In genomic region chr1:37076168-37076567, GRCh38 we compare ENCODE assay signal across 25 cellular contexts. TPM values are rescaled to one million over a fixed set of nuclear protein-coding genes. Genes with fewer than 3 reads are reported as not detected.
A peak's percentile ranks its signal among the peaks of the same experiment; 100 is the strongest.
DNase-seq lines count a peak whose midpoint lies in the region; ATAC-seq, FAIRE-seq and TF ChIP-seq lines count a peak whose summit lies in the region.
"Had no signal": no experiment of that assay in that cellular context is flagged by ENCODE, and none has a peak within 500 bp of the region (broad histone marks: within the 10 kb centered on the region; RNA-seq: fewer than 3 reads in every experiment).

No MANE protein-coding gene starts in this region.

- WGBS in H9 (ENCODE audit: extremely low coverage, insufficient read length, low lambda C conversion rate) = no CpG with 5 or more reads among the region's 2 CpGs
- 32% methylated on average over 2 of the region's 2 CpGs; no CpG with 5 or more reads in 1 of the 2 experiments for WGBS in H1 (ENCODE audit: extremely low coverage in 1 of 2, insufficient coverage in 1 of 2, insufficient read length in 1 of 2, insufficient replicate concordance in 2 of 2, low coverage in 1 of 2, low lambda C conversion rate in 2 of 2, missing lambda C conversion rate in 1 of 2), 2 experiments
- no CpG with 5 or more reads among the region's 2 CpGs for WGBS in neuronal stem cell (ENCODE audit: extremely low coverage in 2 of 2, insufficient read length in 2 of 2, insufficient replicate concordance in 1 of 2), 2 donors

- H4K8ac ChIP-seq in H9 (replicated peaks; ENCODE audit: insufficient read length, low read depth, low read length) (no peak overlapping the region), H1 (ENCODE audit: extremely low read depth, insufficient read depth, low read length) (no peak overlapping the region), neuronal stem cell (ENCODE audit: low read depth, low read length) (no peak overlapping the region)

- H3K9me3 ChIP-seq in H9 (ENCODE audit: control insufficient read depth, low read depth, low read length) (no peaks in the 10 kb centered on the region), H1 (ENCODE audit: insufficient read depth in 2 of 2, low read depth in 1 of 2, low read length in 1 of 2) (peaks cover 7 to 12% of the 10 kb centered on the region in 2 experiments; a peak in 1 of 4 replicates), neuronal stem cell (replicated peaks in 1 of 2; ENCODE audit: control insufficient read depth in 2 of 2, insufficient read depth in 1 of 2, low read depth in 1 of 2, low read length in 2 of 2) (no peaks in the 10 kb centered on the region)
- H3K9me3 ChIP-seq: A549, Caco-2 had no signal

- FAIRE-seq in H1 (lab: Jason Lieb, UNC) = peak; percentile 7
- FAIRE-seq: A549, D721Med, G401.6, GM12891, GM19239 had no signal

- CTCF ChIA-PET in H1 (lab: Charles Lee; ENCODE audit: partially characterized antibody) = interaction anchor here (0.6 to 2.8 kb wide), 11 partner anchors 10 to 359 kb away, joined by 3 to 9 read pairs (median 5); no protein-coding TSS in a partner anchor

- H3K27ac ChIP-seq in GM23338 (ENCODE audit: low read depth) (no peak overlapping the region), H9 (ENCODE audit: insufficient read length, low read depth, low read length) (no peak overlapping the region), H1 (ENCODE audit: low read depth, low read length) (no peak overlapping the region), neuronal stem cell (replicated peaks; ENCODE audit: low read length) (no peak overlapping the region)
- H3K27ac ChIP-seq: 22Rv1; A549; BLaER1 treated with 17β-estradiol and CSF1 and Interleukin-3, amounts not matched to agents 10 nM and 100 nM; C4-2B had no signal

- no peak for TF ChIP-seq POLR2A in H1 (IDR thresholded peaks at IDR 0.05; ENCODE audit: control extremely low read depth in 1 of 2, low read depth in 2 of 2, low read length in 2 of 2)

- H2AFZ ChIP-seq in GM23338 (no peak overlapping the region; the same call in 1 of the 2 replicates), H9 (ENCODE audit: low read length) (no peak overlapping the region), H1 (ENCODE audit: low read length) (no peak overlapping the region), neuronal stem cell (ENCODE audit: low read length) (no peak overlapping the region)

- H2BK20ac ChIP-seq in H9 (ENCODE audit: low read depth, low read length, poor library complexity, severe bottlenecking) (no peak overlapping the region), H1 (ENCODE audit: low read length) (no peak overlapping the region)

- H4K91ac ChIP-seq in H9 (ENCODE audit: insufficient read length, low read depth, low read length) (no peak overlapping the region), H1 (replicated peaks; ENCODE audit: insufficient read length, low read length) (peak overlapping the region; percentile 25), neuronal stem cell (ENCODE audit: low read depth, low read length, poor library complexity) (no peak overlapping the region)

- no peak overlapping the region for H4K5ac ChIP-seq in H9 (ENCODE audit: insufficient read length, low read depth, low read length)
- no peak overlapping the region for H4K5ac ChIP-seq in H1 (ENCODE audit: insufficient read length, low read depth, low read length)

- H3F3A ChIP-seq in GM23338 (replicated peaks; ENCODE audit: low read depth) = no peaks in the 10 kb centered on the region

- H3K79me2 ChIP-seq in GM23338 (replicated peaks; ENCODE audit: insufficient read depth) (no peaks in the 10 kb centered on the region), H9 (ENCODE audit: insufficient read depth, low read length) (no peaks in the 10 kb centered on the region), H1 (ENCODE audit: control insufficient read depth in 1 of 2, insufficient read depth in 2 of 2, low read length in 2 of 2) (no peaks in the 10 kb centered on the region)

- H3K4ac ChIP-seq in H9 (ENCODE audit: low read depth, low read length) = no peak overlapping the region
- H3K4ac ChIP-seq in H1 (replicated peaks; ENCODE audit: insufficient read length, low read depth, low read length) = no peak overlapping the region
- H3K4ac ChIP-seq in neuronal stem cell (ENCODE audit: low read length) = no peak overlapping the region

- H3K27ac Mint-ChIP-seq in GM23338 (no peak overlapping the region), H9 (peak overlapping the region in 2 of 3 experiments; percentile 20 to 36; a peak in 2 of 7 replicates)
- H3K27ac Mint-ChIP-seq in natural killer cell treated with Interleukin-12 subunit alpha and Interleukin-12 subunit beta and Interleukin-15 and Interleukin-18, amount 100 ng/mL, for 72 hours = no peak overlapping the region
- H3K27ac Mint-ChIP-seq: B cell; CD4-positive, alpha-beta T cell; CD8-positive, alpha-beta T cell had no signal

- H3K36me3 ChIP-seq in GM23338 (ENCODE audit: insufficient read depth) = no peaks in the 10 kb centered on the region
- H3K36me3 ChIP-seq in H1 (ENCODE audit: control insufficient read depth in 2 of 4, insufficient read depth in 4 of 4, low read length in 3 of 4) = no peaks in the 10 kb centered on the region
- H3K36me3 ChIP-seq in neuronal stem cell (replicated peaks in 1 of 2; ENCODE audit: control insufficient read depth in 2 of 2, insufficient read depth in 2 of 2, low read length in 2 of 2) = no peaks in the 10 kb centered on the region
- H3K36me3 ChIP-seq: BLaER1 treated with 17β-estradiol and CSF1 and Interleukin-3, amounts not matched to agents 10 nM and 100 nM had no signal

- H3K4me1 ChIP-seq in GM23338 (ENCODE audit: insufficient read depth) = no peaks in the 10 kb centered on the region
- H3K4me1 ChIP-seq in H9 (ENCODE audit: insufficient read depth, low read length) = no peaks in the 10 kb centered on the region; the same call in 1 of the 2 replicates
- peaks cover 0 to 3% (median under 1%) of the 10 kb centered on the region in 4 experiments; a peak in 3 of 7 replicates for H3K4me1 ChIP-seq in H1 (replicated peaks in 1 of 4; ENCODE audit: control insufficient read depth in 3 of 4, insufficient read depth in 4 of 4, low read length in 3 of 4)
- H3K4me1 ChIP-seq in neuronal stem cell (ENCODE audit: control insufficient read depth in 2 of 2, insufficient read depth in 1 of 2, low read depth in 1 of 2, low read length in 2 of 2) = peaks cover 0 to 3% of the 10 kb centered on the region in 2 donors
- H3K4me1 ChIP-seq: A549, Caco-2 had no signal

- H3K4me3 ChIP-seq in GM23338 (no peak overlapping the region), H1 (ENCODE audit: extremely low read depth in 1 of 4, insufficient read depth in 2 of 4, low read depth in 3 of 4, low read length in 4 of 4) (no peak overlapping the region), neuronal stem cell (ENCODE audit: low read length in 2 of 2) (no peak overlapping the region)
- H3K4me3 ChIP-seq: A549; BLaER1 treated with 17β-estradiol and CSF1 and Interleukin-3, amounts not matched to agents 10 nM and 100 nM had no signal

- H3K36me3 Mint-ChIP-seq in GM23338 (ENCODE audit: low read depth) = peaks cover 12% of the 10 kb centered on the region; the same call in 2 of the 3 replicates
- peaks cover 0 to 7% (median 0%) of the 10 kb centered on the region in 3 experiments; a peak in 2 of 7 replicates for H3K36me3 Mint-ChIP-seq in H9 (ENCODE audit: insufficient read depth in 1 of 3, low read depth in 3 of 3)
- no peaks in the 10 kb centered on the region for H3K36me3 Mint-ChIP-seq in natural killer cell treated with Interleukin-12 subunit alpha and Interleukin-12 subunit beta and Interleukin-15 and Interleukin-18, amount 100 ng/mL, for 72 hours
- H3K36me3 Mint-ChIP-seq: CD8-positive, alpha-beta T cell had no signal

- no peak overlapping the region for H2BK5ac ChIP-seq in H9 (ENCODE audit: insufficient read length, low read length)
- no peak overlapping the region for H2BK5ac ChIP-seq in H1 (ENCODE audit: low read depth, low read length)
- peak overlapping the region; percentile 70 for H2BK5ac ChIP-seq in neuronal stem cell (ENCODE audit: low read length)

- POLR2A ChIA-PET in H1 (lab: Charles Lee; ENCODE audit: partially characterized antibody) = no interaction called here

- H3K23ac ChIP-seq in H9 (ENCODE audit: insufficient read length, low read depth, low read length) = no peak overlapping the region
- H3K23ac ChIP-seq in H1 (ENCODE audit: insufficient read length) = no peak overlapping the region
- H3K23ac ChIP-seq in neuronal stem cell (ENCODE audit: low read depth, low read length, poor library complexity) = no peak overlapping the region

- no peak for TF ChIP-seq CTCF in GM23338 (conservative IDR thresholded peaks at IDR 0.05; ENCODE audit: low read depth in 2 of 2)
- no peak for TF ChIP-seq CTCF in H9 (conservative IDR thresholded peaks at IDR 0.05)
- no peak for TF ChIP-seq CTCF in H1 (IDR thresholded peaks at IDR 0.05; ENCODE audit: control extremely low read depth in 1 of 3, insufficient read depth in 1 of 3, low read depth in 1 of 3, low read length in 3 of 3)

- H3K56ac ChIP-seq in H9 (ENCODE audit: insufficient read length, low read depth, low read length) (no peak overlapping the region), H1 (replicated peaks; ENCODE audit: insufficient read length, low read depth, low read length) (no peak overlapping the region)

- H3K9me2 ChIP-seq in GM23338 (ENCODE audit: insufficient read depth) = no peaks in the 10 kb centered on the region

- H3K4me1 Mint-ChIP-seq in GM23338 = peaks cover 13% of the 10 kb centered on the region
- H3K4me1 Mint-ChIP-seq in H9 = peaks cover 19 to 25% of the 10 kb centered on the region in 2 experiments
- H3K4me1 Mint-ChIP-seq in natural killer cell treated with Interleukin-12 subunit alpha and Interleukin-12 subunit beta and Interleukin-15 and Interleukin-18, amount 100 ng/mL, for 72 hours (ENCODE audit: low read depth in 2 of 2) = no peaks in the 10 kb centered on the region
- H3K4me1 Mint-ChIP-seq: B cell had no signal

- no peak overlapping the region for H2BK15ac ChIP-seq in H9 (ENCODE audit: low read depth, low read length)
- H2BK15ac ChIP-seq in H1 (ENCODE audit: low read length) = no peak overlapping the region
- no peak overlapping the region for H2BK15ac ChIP-seq in neuronal stem cell (ENCODE audit: low read length)

- H3K9ac ChIP-seq in H9 (ENCODE audit: extremely low read depth, insufficient read length, low read length) = no peak overlapping the region
- H3K9ac ChIP-seq in H1 (replicated peaks in 1 of 4; ENCODE audit: extremely low read depth in 1 of 4, low read depth in 3 of 4, low read length in 3 of 4) = no peak overlapping the region; a peak in 1 of 7 replicates
- H3K9ac ChIP-seq in neuronal stem cell (ENCODE audit: low read depth, low read length, poor library complexity) = no peak overlapping the region
- H3K9ac ChIP-seq: BLaER1 treated with 17β-estradiol and CSF1 and Interleukin-3, amounts not matched to agents 10 nM and 100 nM had no signal

- H3K14ac ChIP-seq in H9 (ENCODE audit: insufficient read depth, low read length) (no peak overlapping the region; the same call in 1 of the 2 replicates), H1 (ENCODE audit: insufficient read length) (no peak overlapping the region), neuronal stem cell (ENCODE audit: low read length) (no peak overlapping the region)

- no peak overlapping the region for H3T11ph ChIP-seq in H9 (ENCODE audit: low read length)

- H3K4me3 Mint-ChIP-seq in GM23338 (no peak overlapping the region), H9 (0 out of 5 replicates have a peak overlapping the region, but pooled peaks of 1 of the 2 experiments have one; percentile 24)
- no peak overlapping the region for H3K4me3 Mint-ChIP-seq in natural killer cell treated with Interleukin-12 subunit alpha and Interleukin-12 subunit beta and Interleukin-15 and Interleukin-18, amount 100 ng/mL, for 72 hours
- H3K4me3 Mint-ChIP-seq: B cell; CD4-positive, alpha-beta T cell; CD8-positive, alpha-beta T cell had no signal

- ATAC-seq in GM23338 = peak; percentile 88
- ATAC-seq in natural killer cell treated with Interleukin-12 subunit alpha and Interleukin-12 subunit beta and Interleukin-15 and Interleukin-18, amount 100 ng/mL, for 72 hours = no peak
- no peak for ATAC-seq in GM21576 (IDR thresholded peaks at IDR 0.05; ENCODE audit: unreplicated experiment)
- no peak for ATAC-seq in GM19328 (IDR thresholded peaks at IDR 0.05; ENCODE audit: unreplicated experiment)
- ATAC-seq: A549; CD8-positive, alpha-beta T cell had no signal

- H2AK5ac ChIP-seq in H9 (ENCODE audit: insufficient read length, low read length) (no peak overlapping the region), H1 (ENCODE audit: low read depth, low read length) (no peak overlapping the region; the same call in 1 of the 2 replicates), neuronal stem cell (ENCODE audit: low read depth, low read length) (no peak overlapping the region)

- no peaks in the 10 kb centered on the region for H3K79me1 ChIP-seq in H9 (ENCODE audit: insufficient read depth, low read depth, low read length, poor library complexity, severe bottlenecking)
- no peaks in the 10 kb centered on the region for H3K79me1 ChIP-seq in H1 (ENCODE audit: low read depth, low read length)
- no peaks in the 10 kb centered on the region for H3K79me1 ChIP-seq in neuronal stem cell (ENCODE audit: low read depth, low read length)

- H2BK12ac ChIP-seq in H9 (ENCODE audit: insufficient read length, low read depth, low read length) = no peak overlapping the region
- no peak overlapping the region for H2BK12ac ChIP-seq in H1 (ENCODE audit: low read depth, low read length)
- H2BK12ac ChIP-seq in neuronal stem cell (ENCODE audit: low read length) = no peak overlapping the region

- no peak for TF ChIP-seq EP300 in H1 (IDR thresholded peaks at IDR 0.05; ENCODE audit: borderline replicate concordance in 1 of 2, low read depth in 2 of 2, low read length in 2 of 2)

- H3K23me2 ChIP-seq in H9 (ENCODE audit: insufficient read length, low read depth, low read length, poor library complexity, severe bottlenecking) = no peaks in the 10 kb centered on the region
- no peaks in the 10 kb centered on the region for H3K23me2 ChIP-seq in H1 (ENCODE audit: low read depth, low read length)

- H3K18ac ChIP-seq in H9 (ENCODE audit: insufficient read length, low read depth, low read length) = no peak overlapping the region
- H3K18ac ChIP-seq in H1 (ENCODE audit: extremely low read depth, low read length) = no peak overlapping the region
- H3K18ac ChIP-seq in neuronal stem cell (ENCODE audit: low read length) = no peak overlapping the region

- no peak overlapping the region for H2BK120ac ChIP-seq in H9 (ENCODE audit: low read depth, low read length, poor library complexity, severe bottlenecking)
- H2BK120ac ChIP-seq in H1 (replicated peaks; ENCODE audit: low read depth, low read length) = no peak overlapping the region
- no peak overlapping the region for H2BK120ac ChIP-seq in neuronal stem cell (ENCODE audit: low read depth, low read length)

- H3K4me2 ChIP-seq in GM23338 (no peak overlapping the region), H9 (ENCODE audit: insufficient read depth, insufficient read length, low read length) (no peak overlapping the region), H1 (ENCODE audit: insufficient read depth in 1 of 2, low read depth in 2 of 2, low read length in 2 of 2) (peak overlapping the region in 1 of 2 experiments; percentile 13; a peak in 1 of 4 replicates), neuronal stem cell (ENCODE audit: insufficient read depth, low read length, poor library complexity, severe bottlenecking) (no peak overlapping the region)
- H3K4me2 ChIP-seq: A549; BLaER1 treated with 17β-estradiol and CSF1 and Interleukin-3, amounts not matched to agents 10 nM and 100 nM had no signal

- no peaks in the 10 kb centered on the region for H3K27me3 ChIP-seq in GM23338 (ENCODE audit: insufficient read depth)
- no peaks in the 10 kb centered on the region for H3K27me3 ChIP-seq in H9 (ENCODE audit: insufficient read depth, low read length)
- peaks cover 0 to 2% (median 0%) of the 10 kb centered on the region in 4 experiments; a peak in 1 of 7 replicates for H3K27me3 ChIP-seq in H1 (replicated peaks in 1 of 4; ENCODE audit: control insufficient read depth in 3 of 4, extremely low read depth in 1 of 4, insufficient read depth in 3 of 4, low read length in 3 of 4)
- H3K27me3 ChIP-seq in neuronal stem cell (ENCODE audit: control insufficient read depth in 3 of 3, insufficient read depth in 3 of 3, low read depth in 1 of 3, low read length in 3 of 3) = peaks cover 0 to 8% (median 0%) of the 10 kb centered on the region in 3 experiments
- H3K27me3 ChIP-seq: BLaER1 treated with 17β-estradiol and CSF1 and Interleukin-3, amounts not matched to agents 10 nM and 100 nM had no signal

- H3K27me3 Mint-ChIP-seq in GM23338 (ENCODE audit: insufficient read depth, low read depth, poor library complexity) = peaks cover 3% of the 10 kb centered on the region
- peaks cover 15% of the 10 kb centered on the region for H3K27me3 Mint-ChIP-seq in H9 (ENCODE audit: low read depth)
- H3K27me3 Mint-ChIP-seq in natural killer cell treated with Interleukin-12 subunit alpha and Interleukin-12 subunit beta and Interleukin-15 and Interleukin-18, amount 100 ng/mL, for 72 hours = no peaks in the 10 kb centered on the region
- H3K27me3 Mint-ChIP-seq: CD4-positive, alpha-beta T cell had no signal

- no peak for DNase-seq in GM23338 (ENCODE audit: low spot score)
- DNase-seq in H9 = no peak
- DNase-seq in H1 (ENCODE audit: low read depth in 1 of 2, low spot score in 2 of 2) = no peak
- no peak for DNase-seq in neuronal stem cell (ENCODE audit: low spot score)
- DNase-seq in natural killer cell treated with Interleukin-12 subunit alpha and Interleukin-12 subunit beta and Interleukin-15 and Interleukin-18, amount 100 ng/mL, for 72 hours (ENCODE audit: low spot score) = no peak
- DNase-seq: AML-193; Caco-2; Calu3; CD4-positive, alpha-beta T cell; CD8-positive, alpha-beta T cell; DMS79 treated with DMSO at 0.1 percent for 48 hours; GF-D8 had no signal

- H3K9me3 Mint-ChIP-seq in GM23338 (peaks cover 19% of the 10 kb centered on the region), H9 (peaks cover 7 to 11% of the 10 kb centered on the region in 2 experiments)
- H3K9me3 Mint-ChIP-seq in natural killer cell treated with Interleukin-12 subunit alpha and Interleukin-12 subunit beta and Interleukin-15 and Interleukin-18, amount 100 ng/mL, for 72 hours = no peaks in the 10 kb centered on the region
- H3K9me3 Mint-ChIP-seq: CD4-positive, alpha-beta T cell; CD8-positive, alpha-beta T cell had no signal

- H4K20me1 ChIP-seq in GM23338 (replicated peaks; ENCODE audit: insufficient read depth) (no peaks in the 10 kb centered on the region), H9 (ENCODE audit: control insufficient read depth, insufficient read depth, insufficient read length) (no peaks in the 10 kb centered on the region), H1 (replicated peaks in 1 of 2; ENCODE audit: control insufficient read depth in 1 of 2, insufficient read depth in 2 of 2, low read length in 2 of 2) (no peaks in the 10 kb centered on the region)

- no peak for TF ChIP-seq RAD21 in H1 (IDR thresholded peaks at IDR 0.05 in 1 of 2, conservative IDR thresholded peaks at IDR 0.05 in 1 of 2; ENCODE audit: low read depth in 2 of 2, low read length in 2 of 2)

RNA-seq across cellular contexts. Expression of gene GRIK3, which starts 41.9 kb away (rescaled TPM):
- total RNA-seq in GM23338 (2014; rRNA removed; shearing (Covaris generic)) = 2.8 and 2.9 TPM in 2 replicates
- 0.23 and 0.31 TPM in 2 replicates for polyA plus RNA-seq in GM23338 (2016; fragmentation: Nextera tagmentation; extraction: Ambion mirVana)
- total RNA-seq in H9 (2021) = 1.7 TPM in 2 replicates
- total RNA-seq in H1 (2021; fragmentation: NEBNext Ultra II Directional; extraction: Animal tissue kit (Norgen Biotek cat#: 25700)) = 3.4 and 3.7 TPM in 2 replicates
- 2.1 and 2.5 TPM in 2 replicates for polyA plus RNA-seq in H1 (2011; rRNA removed)
- 1.9 TPM for polyA plus RNA-seq in H1 (2011; cell fraction: cytosol; rRNA removed)
- polyA plus RNA-seq in H1 (2011; cell fraction: nucleus; rRNA removed) = 3.8 TPM
- polyA plus RNA-seq in H1 (2012, experiment 1 of 2) = 1.5 to 1.9 TPM (median 1.8 TPM) in 4 replicates
- 0.63 TPM for polyA plus RNA-seq in H1 (2012, experiment 2 of 2)
- 2.3 TPM for polyA plus RNA-seq in H1 (2013, experiment 1 of 2)
- polyA plus RNA-seq in H1 (2013, experiment 2 of 2) = 2.1 TPM
- 7.3 and 7.4 TPM in 2 replicates for polyA minus RNA-seq in H1 (2011; rRNA and poly(A)+ RNA removed)
- 1.8 TPM for polyA minus RNA-seq in H1 (2011; cell fraction: cytosol; rRNA and poly(A)+ RNA removed)
- polyA minus RNA-seq in H1 (2011; cell fraction: nucleus; rRNA and poly(A)+ RNA removed) = 2.9 TPM
- polyA plus RNA-seq in neuronal stem cell (2013, experiment 1 of 2) = 1.2 TPM
- 1.1 TPM for polyA plus RNA-seq in neuronal stem cell (2013, experiment 2 of 2)
- not detected for total RNA-seq in natural killer cell treated with Interleukin-12 subunit alpha and Interleukin-12 subunit beta and Interleukin-15 and Interleukin-18, amount 100 ng/mL, for 72 hours
- total RNA-seq: A172; Caco-2; Calu3; CD4-positive, alpha-beta T cell; CD8-positive, alpha-beta T cell had no signal
- polyA plus RNA-seq: A549, BJ had no signal

Comparison
In these comparisons a context has a peak if more than half of its experiments do, and no peak if none do; other contexts are left out.
1. H3K27ac Mint-ChIP-seq: peak in H9 (2 of 3); none in GM23338 (single experiment) and natural killer cell treated with Interleukin-12 subunit alpha and Interleukin-12 subunit beta and Interleukin-15 and Interleukin-18, amount 100 ng/mL, for 72 hours (0 of 2).